In genomic region chr21:33246506-33246905, GRCh38 we compare ENCODE assay signal across 19 cellular contexts. TPM values are rescaled to one million over a fixed set of nuclear protein-coding genes. Genes with fewer than 3 reads are reported as not detected.
DNase-seq lines count a peak whose midpoint lies in the region; ATAC-seq and TF ChIP-seq lines count a peak whose summit lies in the region.
"Had no signal": no experiment of that assay in that cellular context is flagged by ENCODE, and none has a peak within 500 bp of the region (broad histone marks: within the 10 kb centered on the region; RNA-seq: fewer than 3 reads in every experiment).

No MANE protein-coding gene starts in this region.

- H3K4me1 ChIP-seq in CD8-positive, alpha-beta T cell (ENCODE audit: insufficient read depth, low read length) = peaks cover 67% of the 10 kb centered on the region

- H3K36me3 Mint-ChIP-seq in activated T-cell treated with anti-CD3 and anti-CD28 coated beads, Interleukin-2, amount 50 U/mL, for 72 hours (ENCODE audit: insufficient read depth in 2 of 2) = peaks cover 38 to 66% of the 10 kb centered on the region in 2 donors
- H3K36me3 Mint-ChIP-seq in CD8-positive, alpha-beta T cell = peaks cover 86% of the 10 kb centered on the region
- H3K36me3 Mint-ChIP-seq in activated CD8-positive, alpha-beta T cell treated with anti-CD3 and anti-CD28 coated beads for 36 hours (ENCODE audit: low read depth) = peaks cover 84% of the 10 kb centered on the region
- H3K36me3 Mint-ChIP-seq in natural killer cell = peaks cover 47% of the 10 kb centered on the region

- TF ChIP-seq CTCF in CD8-positive, alpha-beta T cell (IDR thresholded peaks at IDR 0.05) = no peak
- TF ChIP-seq CTCF in activated CD8-positive, alpha-beta T cell treated with anti-CD3 and anti-CD28 coated beads for 36 hours (IDR thresholded peaks at IDR 0.05) = no peak
- no peak for TF ChIP-seq CTCF in natural killer cell (IDR thresholded peaks at IDR 0.05)

- H3K27me3 ChIP-seq in CD8-positive, alpha-beta T cell (ENCODE audit: insufficient read depth, low read length) = no peaks in the 10 kb centered on the region
- H3K27me3 ChIP-seq: spleen had no signal

- no peak overlapping the region for H3K27ac Mint-ChIP-seq in activated T-cell treated with anti-CD3 and anti-CD28 coated beads, Interleukin-2, amount 50 U/mL, for 72 hours
- peak overlapping the region; percentile 69 for H3K27ac Mint-ChIP-seq in CD8-positive, alpha-beta T cell
- peak overlapping the region; percentile 70 for H3K27ac Mint-ChIP-seq in activated CD8-positive, alpha-beta T cell treated with anti-CD3 and anti-CD28 coated beads for 36 hours
- peak overlapping the region; percentile 84 to 98 for H3K27ac Mint-ChIP-seq in natural killer cell
- H3K27ac Mint-ChIP-seq: mesothelial cell of epicardium had no signal

- DNase-seq in activated T-cell treated with anti-CD3 and anti-CD28 coated beads, Interleukin-2, amount 50 U/mL, for 72 hours = no peak
- DNase-seq in activated T-cell treated with anti-CD3 and anti-CD28 coated beads for 4 hours (no peak), natural killer cell (no peak), AG08396 (ENCODE audit: low spot score) (no peak)
- no peak for DNase-seq in CD8-positive, alpha-beta T cell
- DNase-seq in activated CD8-positive, alpha-beta T cell treated with anti-CD3 and anti-CD28 coated beads for 36 hours = no peak
- DNase-seq: activated CD4-positive, CD25-positive, alpha-beta regulatory T cell treated with anti-CD3 and anti-CD28 coated beads, Interleukin-2, amount 50 U/mL, for 72 hours; amniotic stem cell; caudate nucleus; DMS79 treated with DMSO at 0.1 percent for 48 hours; NCI-H187 treated with DMSO at 0.1 percent for 48 hours; NCI-H226; spleen had no signal

- no peaks in the 10 kb centered on the region for H3K9me3 ChIP-seq in CD8-positive, alpha-beta T cell (ENCODE audit: low read length)
- H3K9me3 ChIP-seq: spleen had no signal

- CTCF ChIA-PET in CD8-positive, alpha-beta T cell (lab: Charles Lee) = no interaction called here
- CTCF ChIA-PET in activated CD8-positive, alpha-beta T cell treated with anti-CD3 and anti-CD28 coated beads for 36 hours (lab: Charles Lee) = no interaction called here

- H3K27me3 Mint-ChIP-seq in activated T-cell treated with anti-CD3 and anti-CD28 coated beads, Interleukin-2, amount 50 U/mL, for 72 hours (ENCODE audit: low read depth) = no peaks in the 10 kb centered on the region
- no peaks in the 10 kb centered on the region for H3K27me3 Mint-ChIP-seq in CD8-positive, alpha-beta T cell (ENCODE audit: low read depth)
- H3K27me3 Mint-ChIP-seq in activated CD8-positive, alpha-beta T cell treated with anti-CD3 and anti-CD28 coated beads for 36 hours = no peaks in the 10 kb centered on the region
- no peaks in the 10 kb centered on the region for H3K27me3 Mint-ChIP-seq in natural killer cell (ENCODE audit: low read depth in 2 of 2)

- no peak overlapping the region for H3K27ac ChIP-seq in CD8-positive, alpha-beta T cell (ENCODE audit: low read depth, low read length)

- intact Hi-C loops in CD8-positive, alpha-beta T cell (cut with DNase I, micrococcal nuclease) = loop anchor here in 1 of 2 experiments (2.0 kb wide), 1 partner anchor 16 kb away; no protein-coding TSS in a partner anchor
- intact Hi-C loops in activated CD8-positive, alpha-beta T cell treated with anti-CD3 and anti-CD28 coated beads for 36 hours (cut with micrococcal nuclease) = no loop called here
- intact Hi-C loops in natural killer cell (cut with micrococcal nuclease) = no loop called here

- H3K4me3 Mint-ChIP-seq in activated T-cell treated with anti-CD3 and anti-CD28 coated beads, Interleukin-2, amount 50 U/mL, for 72 hours = peak overlapping the region; percentile 8 to 31
- H3K4me3 Mint-ChIP-seq in CD8-positive, alpha-beta T cell = peak overlapping the region; percentile 39
- no peak overlapping the region for H3K4me3 Mint-ChIP-seq in activated CD8-positive, alpha-beta T cell treated with anti-CD3 and anti-CD28 coated beads for 36 hours
- no peak overlapping the region for H3K4me3 Mint-ChIP-seq in natural killer cell
- H3K4me3 Mint-ChIP-seq: mesothelial cell of epicardium had no signal

- POLR2A ChIA-PET in CD8-positive, alpha-beta T cell (lab: Charles Lee) = no interaction called here
- POLR2A ChIA-PET in activated CD8-positive, alpha-beta T cell treated with anti-CD3 and anti-CD28 coated beads for 36 hours (lab: Charles Lee) = no interaction called here

- no peak for ATAC-seq in activated T-cell treated with anti-CD3 and anti-CD28 coated beads, Interleukin-2, amount 50 U/mL, for 72 hours (replicated peaks in 1 of 2)
- no peak for ATAC-seq in CD8-positive, alpha-beta T cell
- ATAC-seq in activated CD8-positive, alpha-beta T cell treated with anti-CD3 and anti-CD28 coated beads for 36 hours = no peak
- no peak for ATAC-seq in natural killer cell
- no peak for ATAC-seq in GM21390 (IDR thresholded peaks at IDR 0.05; ENCODE audit: unreplicated experiment)
- no peak for ATAC-seq in GM21737 (IDR thresholded peaks at IDR 0.05; ENCODE audit: unreplicated experiment)
- ATAC-seq: esophagus mucosa, K562, Panc1 had no signal

- H3K4me3 ChIP-seq in CD8-positive, alpha-beta T cell (ENCODE audit: low read depth, low read length) = no peak overlapping the region
- H3K4me3 ChIP-seq: K562, spleen had no signal

- H3K36me3 ChIP-seq in CD8-positive, alpha-beta T cell (ENCODE audit: insufficient read depth, low read length) = peaks cover 52% of the 10 kb centered on the region

- no peaks in the 10 kb centered on the region for H3K9me3 Mint-ChIP-seq in activated T-cell treated with anti-CD3 and anti-CD28 coated beads, Interleukin-2, amount 50 U/mL, for 72 hours
- no peaks in the 10 kb centered on the region for H3K9me3 Mint-ChIP-seq in CD8-positive, alpha-beta T cell
- no peaks in the 10 kb centered on the region for H3K9me3 Mint-ChIP-seq in activated CD8-positive, alpha-beta T cell treated with anti-CD3 and anti-CD28 coated beads for 36 hours
- H3K9me3 Mint-ChIP-seq in natural killer cell = no peaks in the 10 kb centered on the region
- H3K9me3 Mint-ChIP-seq: mesothelial cell of epicardium had no signal

- peaks cover 73% of the 10 kb centered on the region for H3K4me1 Mint-ChIP-seq in activated T-cell treated with anti-CD3 and anti-CD28 coated beads, Interleukin-2, amount 50 U/mL, for 72 hours (ENCODE audit: low read depth)
- peaks cover 76% of the 10 kb centered on the region for H3K4me1 Mint-ChIP-seq in CD8-positive, alpha-beta T cell (ENCODE audit: low read depth)
- peaks cover 73% of the 10 kb centered on the region for H3K4me1 Mint-ChIP-seq in activated CD8-positive, alpha-beta T cell treated with anti-CD3 and anti-CD28 coated beads for 36 hours (ENCODE audit: low read depth)
- H3K4me1 Mint-ChIP-seq in natural killer cell = peaks cover 76 to 86% of the 10 kb centered on the region in 2 donors

RNA-seq across cellular contexts. Expression of gene IFNAR2, which starts 16.8 kb away (rescaled TPM):
- 10 to 100 TPM; 30.5 to 30.7 TPM for total RNA-seq in activated T-cell treated with anti-CD3 and anti-CD28 coated beads, Interleukin-2, amount 50 U/mL, for 72 hours
- total RNA-seq in CD8-positive, alpha-beta T cell = 10 to 100 TPM; 21.9 to 30.0 TPM
- total RNA-seq in activated CD8-positive, alpha-beta T cell treated with anti-CD3 and anti-CD28 coated beads for 36 hours = 10 to 100 TPM; 34.3 to 38.6 TPM
- 100 to 1,000 TPM in 1 of 3 donors, 10 to 100 TPM in 2; 65.4 to 105 (median 70.9) TPM for total RNA-seq in natural killer cell

RNA-seq across cellular contexts. Expression of gene IL10RB, which starts 19.7 kb away (rescaled TPM):
- total RNA-seq in activated T-cell treated with anti-CD3 and anti-CD28 coated beads, Interleukin-2, amount 50 U/mL, for 72 hours = 10 to 100 TPM; 36.4 to 44.0 TPM
- total RNA-seq in CD8-positive, alpha-beta T cell = 1 to 10 TPM; 7.4 to 8.2 TPM
- 10 to 100 TPM; 25.0 to 30.5 TPM for total RNA-seq in activated CD8-positive, alpha-beta T cell treated with anti-CD3 and anti-CD28 coated beads for 36 hours
- 10 to 100 TPM; 18.4 to 27.8 (median 27.3) TPM for total RNA-seq in natural killer cell

Comparison
In these comparisons a context has a peak if more than half of its experiments do, and no peak if none do; other contexts are left out.
1. H3K4me3 Mint-ChIP-seq: peak in activated T-cell treated with anti-CD3 and anti-CD28 coated beads, Interleukin-2, amount 50 U/mL, for 72 hours (2 of 2) and CD8-positive, alpha-beta T cell (single experiment); none in activated CD8-positive, alpha-beta T cell treated with anti-CD3 and anti-CD28 coated beads for 36 hours (single experiment) and natural killer cell (single experiment).